Comparison of ENCODE assay signal across 1 cellular context in the genomic region with DNA sequence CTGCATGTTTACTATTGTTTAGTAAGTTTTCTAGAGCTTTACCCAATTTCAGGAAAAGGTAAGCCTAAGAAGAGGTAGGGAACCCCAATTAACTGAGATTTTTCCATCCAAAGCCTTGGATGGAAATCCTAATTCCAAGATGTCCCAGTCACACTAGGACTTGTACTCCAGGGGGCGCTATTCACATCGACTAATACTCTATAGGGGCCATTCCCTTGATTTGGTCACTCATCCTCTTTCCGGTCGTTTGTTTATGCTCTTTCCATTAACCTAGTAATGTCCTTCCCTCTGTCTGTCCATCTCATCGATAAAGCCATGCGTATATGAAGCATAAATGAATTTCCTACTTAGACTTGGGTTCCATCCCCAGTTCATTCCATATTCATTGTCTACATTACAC.
TF ChIP-seq lines count a peak whose summit lies in the region.

No MANE protein-coding gene starts in this region.

TF ChIP-seq in HepG2, 621 proteins besides CTCF, POLR2A, EP300 and RAD21:
- TF ChIP-seq, protein P1, sequence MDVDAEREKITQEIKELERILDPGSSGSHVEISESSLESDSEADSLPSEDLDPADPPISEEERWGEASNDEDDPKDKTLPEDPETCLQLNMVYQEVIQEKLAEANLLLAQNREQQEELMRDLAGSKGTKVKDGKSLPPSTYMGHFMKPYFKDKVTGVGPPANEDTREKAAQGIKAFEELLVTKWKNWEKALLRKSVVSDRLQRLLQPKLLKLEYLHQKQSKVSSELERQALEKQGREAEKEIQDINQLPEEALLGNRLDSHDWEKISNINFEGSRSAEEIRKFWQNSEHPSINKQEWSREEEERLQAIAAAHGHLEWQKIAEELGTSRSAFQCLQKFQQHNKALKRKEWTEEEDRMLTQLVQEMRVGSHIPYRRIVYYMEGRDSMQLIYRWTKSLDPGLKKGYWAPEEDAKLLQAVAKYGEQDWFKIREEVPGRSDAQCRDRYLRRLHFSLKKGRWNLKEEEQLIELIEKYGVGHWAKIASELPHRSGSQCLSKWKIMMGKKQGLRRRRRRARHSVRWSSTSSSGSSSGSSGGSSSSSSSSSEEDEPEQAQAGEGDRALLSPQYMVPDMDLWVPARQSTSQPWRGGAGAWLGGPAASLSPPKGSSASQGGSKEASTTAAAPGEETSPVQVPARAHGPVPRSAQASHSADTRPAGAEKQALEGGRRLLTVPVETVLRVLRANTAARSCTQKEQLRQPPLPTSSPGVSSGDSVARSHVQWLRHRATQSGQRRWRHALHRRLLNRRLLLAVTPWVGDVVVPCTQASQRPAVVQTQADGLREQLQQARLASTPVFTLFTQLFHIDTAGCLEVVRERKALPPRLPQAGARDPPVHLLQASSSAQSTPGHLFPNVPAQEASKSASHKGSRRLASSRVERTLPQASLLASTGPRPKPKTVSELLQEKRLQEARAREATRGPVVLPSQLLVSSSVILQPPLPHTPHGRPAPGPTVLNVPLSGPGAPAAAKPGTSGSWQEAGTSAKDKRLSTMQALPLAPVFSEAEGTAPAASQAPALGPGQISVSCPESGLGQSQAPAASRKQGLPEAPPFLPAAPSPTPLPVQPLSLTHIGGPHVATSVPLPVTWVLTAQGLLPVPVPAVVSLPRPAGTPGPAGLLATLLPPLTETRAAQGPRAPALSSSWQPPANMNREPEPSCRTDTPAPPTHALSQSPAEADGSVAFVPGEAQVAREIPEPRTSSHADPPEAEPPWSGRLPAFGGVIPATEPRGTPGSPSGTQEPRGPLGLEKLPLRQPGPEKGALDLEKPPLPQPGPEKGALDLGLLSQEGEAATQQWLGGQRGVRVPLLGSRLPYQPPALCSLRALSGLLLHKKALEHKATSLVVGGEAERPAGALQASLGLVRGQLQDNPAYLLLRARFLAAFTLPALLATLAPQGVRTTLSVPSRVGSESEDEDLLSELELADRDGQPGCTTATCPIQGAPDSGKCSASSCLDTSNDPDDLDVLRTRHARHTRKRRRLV (CRISPR knock-in tag; IDR thresholded peaks at IDR 0.05) = no peak
- TF ChIP-seq ZNF263 (CRISPR knock-in tag; IDR thresholded peaks at IDR 0.05) (no peak), CEBPG (CRISPR knock-in tag; IDR thresholded peaks at IDR 0.05) (no peak), MEIS1 (CRISPR knock-in tag; IDR thresholded peaks at IDR 0.05; ENCODE audit: borderline replicate concordance) (no peak), SMC3 (IDR thresholded peaks at IDR 0.05; ENCODE audit: low read length) (peak; percentile 56; the same call in 1 of the 2 replicates), TGIF2 (CRISPR knock-in tag; IDR thresholded peaks at IDR 0.05) (no peak), ZNF331 (CRISPR knock-in tag; IDR thresholded peaks at IDR 0.05) (no peak), STAG1 (CRISPR knock-in tag; IDR thresholded peaks at IDR 0.05) (peak; percentile 64), POLR2AphosphoS5 (IDR thresholded peaks at IDR 0.05; ENCODE audit: low read depth, low read length) (no peak), NKX3-1 (CRISPR knock-in tag; IDR thresholded peaks at IDR 0.05) (no peak)
- TF ChIP-seq, protein P2, sequence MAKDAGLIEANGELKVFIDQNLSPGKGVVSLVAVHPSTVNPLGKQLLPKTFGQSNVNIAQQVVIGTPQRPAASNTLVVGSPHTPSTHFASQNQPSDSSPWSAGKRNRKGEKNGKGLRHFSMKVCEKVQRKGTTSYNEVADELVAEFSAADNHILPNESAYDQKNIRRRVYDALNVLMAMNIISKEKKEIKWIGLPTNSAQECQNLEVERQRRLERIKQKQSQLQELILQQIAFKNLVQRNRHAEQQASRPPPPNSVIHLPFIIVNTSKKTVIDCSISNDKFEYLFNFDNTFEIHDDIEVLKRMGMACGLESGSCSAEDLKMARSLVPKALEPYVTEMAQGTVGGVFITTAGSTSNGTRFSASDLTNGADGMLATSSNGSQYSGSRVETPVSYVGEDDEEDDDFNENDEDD (CRISPR knock-in tag; IDR thresholded peaks at IDR 0.05; ENCODE audit: borderline replicate concordance) = no peak
- TF ChIP-seq, protein P3, sequence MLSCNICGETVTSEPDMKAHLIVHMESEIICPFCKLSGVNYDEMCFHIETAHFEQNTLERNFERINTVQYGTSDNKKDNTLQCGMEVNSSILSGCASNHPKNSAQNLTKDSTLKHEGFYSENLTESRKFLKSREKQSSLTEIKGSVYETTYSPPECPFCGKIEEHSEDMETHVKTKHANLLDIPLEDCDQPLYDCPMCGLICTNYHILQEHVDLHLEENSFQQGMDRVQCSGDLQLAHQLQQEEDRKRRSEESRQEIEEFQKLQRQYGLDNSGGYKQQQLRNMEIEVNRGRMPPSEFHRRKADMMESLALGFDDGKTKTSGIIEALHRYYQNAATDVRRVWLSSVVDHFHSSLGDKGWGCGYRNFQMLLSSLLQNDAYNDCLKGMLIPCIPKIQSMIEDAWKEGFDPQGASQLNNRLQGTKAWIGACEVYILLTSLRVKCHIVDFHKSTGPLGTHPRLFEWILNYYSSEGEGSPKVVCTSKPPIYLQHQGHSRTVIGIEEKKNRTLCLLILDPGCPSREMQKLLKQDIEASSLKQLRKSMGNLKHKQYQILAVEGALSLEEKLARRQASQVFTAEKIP (CRISPR knock-in tag; IDR thresholded peaks at IDR 0.05; ENCODE audit: borderline replicate concordance) = no peak
- TF ChIP-seq, protein P4, sequence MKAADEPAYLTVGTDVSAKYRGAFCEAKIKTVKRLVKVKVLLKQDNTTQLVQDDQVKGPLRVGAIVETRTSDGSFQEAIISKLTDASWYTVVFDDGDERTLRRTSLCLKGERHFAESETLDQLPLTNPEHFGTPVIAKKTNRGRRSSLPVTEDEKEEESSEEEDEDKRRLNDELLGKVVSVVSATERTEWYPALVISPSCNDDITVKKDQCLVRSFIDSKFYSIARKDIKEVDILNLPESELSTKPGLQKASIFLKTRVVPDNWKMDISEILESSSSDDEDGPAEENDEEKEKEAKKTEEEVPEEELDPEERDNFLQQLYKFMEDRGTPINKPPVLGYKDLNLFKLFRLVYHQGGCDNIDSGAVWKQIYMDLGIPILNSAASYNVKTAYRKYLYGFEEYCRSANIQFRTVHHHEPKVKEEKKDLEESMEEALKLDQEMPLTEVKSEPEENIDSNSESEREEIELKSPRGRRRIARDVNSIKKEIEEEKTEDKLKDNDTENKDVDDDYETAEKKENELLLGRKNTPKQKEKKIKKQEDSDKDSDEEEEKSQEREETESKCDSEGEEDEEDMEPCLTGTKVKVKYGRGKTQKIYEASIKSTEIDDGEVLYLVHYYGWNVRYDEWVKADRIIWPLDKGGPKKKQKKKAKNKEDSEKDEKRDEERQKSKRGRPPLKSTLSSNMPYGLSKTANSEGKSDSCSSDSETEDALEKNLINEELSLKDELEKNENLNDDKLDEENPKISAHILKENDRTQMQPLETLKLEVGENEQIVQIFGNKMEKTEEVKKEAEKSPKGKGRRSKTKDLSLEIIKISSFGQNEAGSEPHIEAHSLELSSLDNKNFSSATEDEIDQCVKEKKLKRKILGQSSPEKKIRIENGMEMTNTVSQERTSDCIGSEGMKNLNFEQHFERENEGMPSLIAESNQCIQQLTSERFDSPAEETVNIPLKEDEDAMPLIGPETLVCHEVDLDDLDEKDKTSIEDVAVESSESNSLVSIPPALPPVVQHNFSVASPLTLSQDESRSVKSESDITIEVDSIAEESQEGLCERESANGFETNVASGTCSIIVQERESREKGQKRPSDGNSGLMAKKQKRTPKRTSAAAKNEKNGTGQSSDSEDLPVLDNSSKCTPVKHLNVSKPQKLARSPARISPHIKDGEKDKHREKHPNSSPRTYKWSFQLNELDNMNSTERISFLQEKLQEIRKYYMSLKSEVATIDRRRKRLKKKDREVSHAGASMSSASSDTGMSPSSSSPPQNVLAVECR (CRISPR knock-in tag; IDR thresholded peaks at IDR 0.05; ENCODE audit: borderline replicate concordance) = no peak
- TF ChIP-seq, protein P5, sequence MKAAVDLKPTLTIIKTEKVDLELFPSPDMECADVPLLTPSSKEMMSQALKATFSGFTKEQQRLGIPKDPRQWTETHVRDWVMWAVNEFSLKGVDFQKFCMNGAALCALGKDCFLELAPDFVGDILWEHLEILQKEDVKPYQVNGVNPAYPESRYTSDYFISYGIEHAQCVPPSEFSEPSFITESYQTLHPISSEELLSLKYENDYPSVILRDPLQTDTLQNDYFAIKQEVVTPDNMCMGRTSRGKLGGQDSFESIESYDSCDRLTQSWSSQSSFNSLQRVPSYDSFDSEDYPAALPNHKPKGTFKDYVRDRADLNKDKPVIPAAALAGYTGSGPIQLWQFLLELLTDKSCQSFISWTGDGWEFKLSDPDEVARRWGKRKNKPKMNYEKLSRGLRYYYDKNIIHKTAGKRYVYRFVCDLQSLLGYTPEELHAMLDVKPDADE (CRISPR knock-in tag; IDR thresholded peaks at IDR 0.05) = no peak
TF ChIP-seq in HepG2: peak in this region for 2.
